ENCODE assay signal across 4 cellular contexts in the genomic region with DNA sequence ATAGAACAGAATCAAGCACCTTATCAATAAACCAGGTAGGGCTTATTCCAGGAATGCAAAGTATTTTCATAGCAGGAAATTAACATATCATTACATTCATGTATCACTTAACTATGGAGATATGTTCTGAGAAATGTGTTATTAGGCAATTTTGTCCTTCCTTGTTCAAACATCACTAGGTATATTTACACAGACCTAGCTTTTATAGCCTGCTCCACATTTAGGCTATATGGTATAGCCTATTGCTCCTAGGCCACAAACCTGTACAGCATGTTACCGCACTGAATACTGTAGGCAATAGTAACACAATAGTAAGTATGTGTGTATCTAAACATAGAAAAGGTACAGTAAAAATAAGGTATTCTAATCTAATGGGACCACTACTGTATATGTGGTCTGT.
"Had no signal": no experiment of that assay in that cellular context is flagged by ENCODE, and none has a peak within 500 bp of the region (broad histone marks: within the 10 kb centered on the region; RNA-seq: fewer than 3 reads in every experiment).

No MANE protein-coding gene starts in this region.

- ATAC-seq: GM23338, HepG2 had no signal

- H3K4me3 ChIP-seq: GM23338 had no signal

- DNase-seq: H9, HCEC 1CT had no signal
